In the genomic region with DNA sequence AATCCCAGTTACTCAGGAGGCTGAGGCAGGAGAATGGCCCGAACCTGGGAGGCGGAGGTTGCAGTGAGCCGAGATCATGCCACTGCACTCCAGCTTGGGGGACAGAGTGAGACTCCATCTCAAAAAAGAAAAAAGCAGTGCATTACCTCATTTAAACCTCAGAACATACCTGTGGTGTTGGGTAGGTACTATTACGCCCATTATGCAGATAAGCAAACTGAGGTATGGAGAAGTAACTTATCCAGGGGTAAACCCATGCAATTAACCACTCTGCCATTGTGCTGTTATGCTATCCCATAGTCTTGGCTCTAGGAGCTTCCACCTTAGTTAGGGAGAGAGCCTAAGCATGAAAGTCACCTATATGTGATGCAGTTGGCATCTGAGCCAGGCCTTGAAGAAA, we compare ENCODE assay signal across 9 cellular contexts. TPM values are rescaled to one million over a fixed set of nuclear protein-coding genes. Genes with fewer than 3 reads are reported as not detected.
"Had no signal": no experiment of that assay in that cellular context is flagged by ENCODE, and none has a peak within 500 bp of the region (broad histone marks: within the 10 kb centered on the region; RNA-seq: fewer than 3 reads in every experiment).

No MANE protein-coding gene starts in this region.

- H3K4me3 Mint-ChIP-seq: IgD-negative memory B cell had no signal

- H3K4me3 ChIP-seq: HAP-1 had no signal

- H3K4me1 ChIP-seq: HAP-1 had no signal

- H3K36me3 Mint-ChIP-seq: IgD-negative memory B cell had no signal

- H3K36me3 ChIP-seq: HAP-1 had no signal

- FAIRE-seq: HTR-8/SVneo had no signal

- H3K4me1 Mint-ChIP-seq: IgD-negative memory B cell had no signal

- ATAC-seq: HCT116 had no signal

- DNase-seq: GOT3, H7, KG1 had no signal

- H3K9me3 ChIP-seq: HAP-1 had no signal

RNA-seq across cellular contexts. Expression of a gene that starts 2.3 kb away (rescaled TPM):
- total RNA-seq: H4, H7, HT-29 had no signal
- polyA plus RNA-seq: IgD-negative memory B cell had no signal

RNA-seq across cellular contexts. Expression of a gene that starts 31.4 kb away (rescaled TPM):
- total RNA-seq: H4, H7 had no signal
- polyA plus RNA-seq: IgD-negative memory B cell had no signal
